ENCODE assay signal across 16 cellular contexts in the genomic region with DNA sequence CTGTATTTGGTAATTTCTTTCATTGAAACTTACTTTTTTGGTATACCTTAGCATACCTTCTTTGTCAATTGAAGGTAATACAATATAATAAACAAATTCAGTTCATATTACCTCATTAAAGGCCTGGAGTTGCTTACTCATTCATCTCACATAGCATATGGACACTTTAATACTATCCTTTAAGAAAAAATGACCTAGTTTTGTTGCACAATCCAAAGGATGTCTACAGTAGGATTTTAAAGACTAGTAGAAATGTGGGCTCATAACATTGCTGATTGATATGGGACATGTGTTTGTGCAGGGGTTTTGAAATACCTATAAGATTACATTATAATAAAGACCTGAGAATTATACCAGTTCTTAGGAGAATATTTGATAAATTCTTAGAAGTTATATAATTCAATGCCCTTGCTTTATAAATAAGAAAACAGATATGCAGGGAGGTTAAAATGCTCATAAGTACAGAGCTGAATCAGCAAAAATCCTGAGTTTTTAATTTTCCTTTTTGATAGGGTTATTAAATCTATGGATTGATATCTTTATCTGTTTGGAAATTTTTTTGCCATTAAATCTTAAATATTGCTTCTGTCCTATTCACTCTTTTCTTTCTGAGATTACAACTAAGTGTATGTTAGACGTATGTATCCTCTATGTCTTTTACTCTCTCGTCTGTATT.
DNase-seq lines count a peak whose midpoint lies in the region; ATAC-seq, FAIRE-seq and TF ChIP-seq lines count a peak whose summit lies in the region.
"Had no signal": no experiment of that assay in that cellular context is flagged by ENCODE, and none has a peak within 500 bp of the region (broad histone marks: within the 10 kb centered on the region; RNA-seq: fewer than 3 reads in every experiment).

No MANE protein-coding gene starts in this region.

- no peak for ATAC-seq in GM21528 (IDR thresholded peaks at IDR 0.05; ENCODE audit: low FRiP score, unreplicated experiment)
- ATAC-seq: CD8-positive, alpha-beta T cell had no signal

- no peak overlapping the region for H2AK5ac ChIP-seq in H1 (ENCODE audit: low read depth, low read length)

- H3K9ac ChIP-seq in GM23248 (no peak overlapping the region), adipocyte (ENCODE audit: low read length) (no peak overlapping the region), H1 (replicated peaks in 1 of 4; ENCODE audit: extremely low read depth in 1 of 4, low read depth in 3 of 4, low read length in 3 of 4) (no peak overlapping the region)

- H3K27ac ChIP-seq in GM23248: no peak overlapping the region
- no peak overlapping the region for H3K27ac ChIP-seq in H1 (ENCODE audit: low read depth, low read length)
- H3K27ac ChIP-seq in uterus: no peak overlapping the region
- H3K27ac ChIP-seq: C4-2B had no signal

- H3K9me3 ChIP-seq in GM23248 (ENCODE audit: low read depth): no peaks in the 10 kb centered on the region
- no peaks in the 10 kb centered on the region for H3K9me3 ChIP-seq in adipocyte (ENCODE audit: control insufficient read depth, low read length)
- H3K9me3 ChIP-seq in H1 (ENCODE audit: insufficient read depth in 2 of 2, low read depth in 1 of 2, low read length in 1 of 2): no peaks in the 10 kb centered on the region
- no peaks in the 10 kb centered on the region for H3K9me3 ChIP-seq in uterus
- H3K9me3 ChIP-seq: BE2C, Caco-2 had no signal

- H4K91ac ChIP-seq in H1 (replicated peaks; ENCODE audit: insufficient read length, low read length): no peak overlapping the region

- H3K9me2 ChIP-seq in GM23248 (ENCODE audit: insufficient read depth): no peaks in the 10 kb centered on the region

- no peak for TF ChIP-seq RAD21 in H1 (IDR thresholded peaks at IDR 0.05 in 1 of 2, conservative IDR thresholded peaks at IDR 0.05 in 1 of 2; ENCODE audit: low read depth in 2 of 2, low read length in 2 of 2)

- H3K36me3 ChIP-seq in GM23248 (ENCODE audit: low read depth): no peaks in the 10 kb centered on the region
- H3K36me3 ChIP-seq in adipocyte (ENCODE audit: control insufficient read depth, insufficient read depth, low read length, severe bottlenecking): no peaks in the 10 kb centered on the region
- no peaks in the 10 kb centered on the region for H3K36me3 ChIP-seq in H1 (ENCODE audit: control insufficient read depth in 2 of 4, insufficient read depth in 4 of 4, low read length in 3 of 4)
- no peaks in the 10 kb centered on the region for H3K36me3 ChIP-seq in uterus
- H3K36me3 ChIP-seq: BE2C had no signal

- no peaks in the 10 kb centered on the region for H4K20me1 ChIP-seq in GM23248 (ENCODE audit: insufficient read depth)
- H4K20me1 ChIP-seq in H1 (replicated peaks in 1 of 2; ENCODE audit: control insufficient read depth in 1 of 2, insufficient read depth in 2 of 2, low read length in 2 of 2): no peaks in the 10 kb centered on the region

- H4K5ac ChIP-seq in H1 (ENCODE audit: insufficient read length, low read depth, low read length): no peak overlapping the region

- H3K79me1 ChIP-seq in H1 (ENCODE audit: low read depth, low read length): no peaks in the 10 kb centered on the region

- H2BK12ac ChIP-seq in H1 (ENCODE audit: low read depth, low read length): no peak overlapping the region

- no peak overlapping the region for H2BK5ac ChIP-seq in H1 (ENCODE audit: low read depth, low read length)

- no peak overlapping the region for H3K14ac ChIP-seq in H1 (ENCODE audit: insufficient read length)

- H3K4me2 ChIP-seq in GM23248 (ENCODE audit: unreplicated experiment) (no peak overlapping the region), H1 (ENCODE audit: insufficient read depth in 1 of 2, low read depth in 2 of 2, low read length in 2 of 2) (no peak overlapping the region)

- no peak overlapping the region for H3K18ac ChIP-seq in H1 (ENCODE audit: extremely low read depth, low read length)

- no peaks in the 10 kb centered on the region for H3F3A ChIP-seq in GM23248 (ENCODE audit: insufficient read depth)

- no peak overlapping the region for H3K23ac ChIP-seq in H1 (ENCODE audit: insufficient read length)

- WGBS in GM23248 (ENCODE audit: low coverage in 1 of 2, low lambda C conversion rate in 2 of 2, missing lambda C conversion rate in 2 of 2), 2 experiments: 80% methylated on average over 2 of the region's 2 CpGs
- 97% methylated on average over 2 of the region's 2 CpGs; no CpG with 5 or more reads in 1 of the 2 experiments for WGBS in H1 (ENCODE audit: extremely low coverage in 1 of 2, insufficient coverage in 1 of 2, insufficient read length in 1 of 2, insufficient replicate concordance in 2 of 2, low coverage in 1 of 2, low lambda C conversion rate in 2 of 2, missing lambda C conversion rate in 1 of 2), 2 experiments

- DNase-seq in GM23248 (peak; percentile 12), adipocyte (ENCODE audit: low read depth) (peak; percentile 52), H1 (ENCODE audit: low read depth in 1 of 2, low spot score in 2 of 2) (no peak), NCI-H2227 (lab: John Stamatoyannopoulos, UW; ENCODE audit: unreplicated experiment) (no peak), uterus (no peak)
- DNase-seq: BE2C; Caco-2; CD8-positive, alpha-beta T cell; DND-41; GDM1; H7 had no signal

- no peak overlapping the region for H3K4me3 ChIP-seq in GM23248
- H3K4me3 ChIP-seq in adipocyte (ENCODE audit: low read length): no peak overlapping the region
- no peak overlapping the region for H3K4me3 ChIP-seq in H1 (ENCODE audit: extremely low read depth in 1 of 4, insufficient read depth in 2 of 4, low read depth in 3 of 4, low read length in 4 of 4)
- H3K4me3 ChIP-seq in uterus: no peak overlapping the region

- H3K4ac ChIP-seq in H1 (replicated peaks; ENCODE audit: insufficient read length, low read depth, low read length): no peak overlapping the region

- H3K27me3 ChIP-seq in GM23248 (replicated peaks; ENCODE audit: insufficient read depth): no peaks in the 10 kb centered on the region
- H3K27me3 ChIP-seq in adipocyte (replicated peaks; ENCODE audit: control insufficient read depth, insufficient read depth, low read length): no peaks in the 10 kb centered on the region
- H3K27me3 ChIP-seq in H1 (replicated peaks in 1 of 4; ENCODE audit: control insufficient read depth in 3 of 4, extremely low read depth in 1 of 4, insufficient read depth in 3 of 4, low read length in 3 of 4): no peaks in the 10 kb centered on the region
- no peaks in the 10 kb centered on the region for H3K27me3 ChIP-seq in uterus

- TF ChIP-seq POLR2A in H1 (IDR thresholded peaks at IDR 0.05; ENCODE audit: control extremely low read depth in 1 of 2, low read depth in 2 of 2, low read length in 2 of 2) (no peak), uterus (IDR thresholded peaks at IDR 0.05) (no peak)

- H3K4me1 ChIP-seq in GM23248 (ENCODE audit: insufficient read depth): no peaks in the 10 kb centered on the region
- H3K4me1 ChIP-seq in adipocyte (ENCODE audit: control insufficient read depth, insufficient read depth, low read length): no peaks in the 10 kb centered on the region
- H3K4me1 ChIP-seq in H1 (replicated peaks in 1 of 4; ENCODE audit: control insufficient read depth in 3 of 4, insufficient read depth in 4 of 4, low read length in 3 of 4): no peaks in the 10 kb centered on the region; a peak in 1 of 7 replicates
- no peaks in the 10 kb centered on the region for H3K4me1 ChIP-seq in uterus
- H3K4me1 ChIP-seq: BE2C, Caco-2 had no signal

- TF ChIP-seq CTCF in H1 (IDR thresholded peaks at IDR 0.05; ENCODE audit: control extremely low read depth in 1 of 3, insufficient read depth in 1 of 3, low read depth in 1 of 3, low read length in 3 of 3) (no peak), uterus (IDR thresholded peaks at IDR 0.05) (no peak)

- H2AFZ ChIP-seq in GM23248: no peak overlapping the region
- no peak overlapping the region for H2AFZ ChIP-seq in H1 (ENCODE audit: low read length)

- no peak overlapping the region for H2BK120ac ChIP-seq in H1 (replicated peaks; ENCODE audit: low read depth, low read length)

- POLR2A ChIA-PET in H1 (lab: Charles Lee; ENCODE audit: partially characterized antibody): no interaction called here

- no peak for FAIRE-seq in H1 (lab: Jason Lieb, UNC)
- peak; percentile 69 for FAIRE-seq in islet of Langerhans (lab: Jason Lieb, UNC)
- FAIRE-seq: GM12892, GM19239 had no signal

- no peak for TF ChIP-seq EP300 in H1 (IDR thresholded peaks at IDR 0.05; ENCODE audit: borderline replicate concordance in 1 of 2, low read depth in 2 of 2, low read length in 2 of 2)

- no peak overlapping the region for H2BK15ac ChIP-seq in H1 (ENCODE audit: low read length)

- H4K8ac ChIP-seq in H1 (ENCODE audit: extremely low read depth, insufficient read depth, low read length): no peak overlapping the region

- no peak overlapping the region for H3K56ac ChIP-seq in H1 (replicated peaks; ENCODE audit: insufficient read length, low read depth, low read length)

- H3K79me2 ChIP-seq in GM23248 (ENCODE audit: insufficient read depth) (no peaks in the 10 kb centered on the region), H1 (ENCODE audit: control insufficient read depth in 1 of 2, insufficient read depth in 2 of 2, low read length in 2 of 2) (no peaks in the 10 kb centered on the region)

- CTCF ChIA-PET in H1 (lab: Charles Lee; ENCODE audit: partially characterized antibody): no interaction called here

- intact Hi-C loops in uterus (cut with DNase I; ENCODE audit: low total_unique reads): no loop called here

- in situ Hi-C loops in GM23248 (cut with MboI): no loop called here

- H3K23me2 ChIP-seq in H1 (ENCODE audit: low read depth, low read length): no peaks in the 10 kb centered on the region

- no peak overlapping the region for H2BK20ac ChIP-seq in H1 (ENCODE audit: low read length)

TF ChIP-seq in H1, 55 proteins besides CTCF, POLR2A, EP300 and RAD21 (continues in another document):
- TF ChIP-seq ZNF274 (IDR thresholded peaks at IDR 0.05; ENCODE audit: borderline replicate concordance, extremely low read depth, low read length) (no peak), CHD2 (IDR thresholded peaks at IDR 0.05; ENCODE audit: low read length) (no peak), TAF1 (IDR thresholded peaks at IDR 0.05; ENCODE audit: low read depth, low read length) (no peak), CBX5 (IDR thresholded peaks at IDR 0.05; ENCODE audit: low read depth, low read length) (no peak), MAFK (IDR thresholded peaks at IDR 0.05; ENCODE audit: low read depth, low read length) (peak; percentile 18; the same call in 1 of the 2 replicates)
- TF ChIP-seq, protein P1, sequence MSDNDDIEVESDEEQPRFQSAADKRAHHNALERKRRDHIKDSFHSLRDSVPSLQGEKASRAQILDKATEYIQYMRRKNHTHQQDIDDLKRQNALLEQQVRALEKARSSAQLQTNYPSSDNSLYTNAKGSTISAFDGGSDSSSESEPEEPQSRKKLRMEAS (IDR thresholded peaks at IDR 0.05): no peak

Comparison
In these comparisons a context has a peak if more than half of its experiments do, and no peak if none do; other contexts are left out.
1. DNase-seq: peak in GM23248 (single experiment) and adipocyte (single experiment); none in H1 (0 of 2), NCI-H2227 (single experiment) and uterus (0 of 2).